Comparison of ENCODE assay signal across 24 cellular contexts in genomic region chr17:16135461-16135860, GRCh38.
DNase-seq lines count a peak whose midpoint lies in the region; ATAC-seq and TF ChIP-seq lines count a peak whose summit lies in the region.
"Had no signal": no experiment of that assay in that cellular context is flagged by ENCODE, and none has a peak within 500 bp of the region (broad histone marks: within the 10 kb centered on the region; RNA-seq: fewer than 3 reads in every experiment).

No MANE protein-coding gene starts in this region.

- no peak overlapping the region for H2AFZ ChIP-seq in fibroblast of lung (ENCODE audit: low read length)
- H2AFZ ChIP-seq: PC-9 had no signal

- no peaks in the 10 kb centered on the region for H3K27me3 Mint-ChIP-seq in activated T-helper 17 cell treated with anti-CD3 and anti-CD28 coated beads, Interleukin-2, amount 50 U/mL, for 72 hours
- H3K27me3 Mint-ChIP-seq: B cell had no signal

- H3K4me3 ChIP-seq in AG04450 (ENCODE audit: low read depth, low read length) = no peak overlapping the region
- no peak overlapping the region for H3K4me3 ChIP-seq in fibroblast of lung (replicated peaks in 1 of 4; ENCODE audit: control extremely low read depth in 1 of 4, insufficient read depth in 1 of 4, low read depth in 3 of 4, low read length in 4 of 4)
- H3K4me3 ChIP-seq in left ventricle myocardium inferior = no peak overlapping the region
- H3K4me3 ChIP-seq in lower lobe of right lung = no peak overlapping the region
- H3K4me3 ChIP-seq: MG63, PC-9, SJCRH30 had no signal

- no peaks in the 10 kb centered on the region for H3K27me3 ChIP-seq in AG04450 (ENCODE audit: control insufficient read depth, insufficient read depth, low read length)
- no peaks in the 10 kb centered on the region for H3K27me3 ChIP-seq in fibroblast of lung (ENCODE audit: control insufficient read depth, insufficient read depth, low read length)
- no peaks in the 10 kb centered on the region for H3K27me3 ChIP-seq in left ventricle myocardium inferior (ENCODE audit: low read depth)
- no peaks in the 10 kb centered on the region for H3K27me3 ChIP-seq in lower lobe of right lung (ENCODE audit: low read depth)
- H3K27me3 ChIP-seq: MG63, SJCRH30 had no signal

- H3K4me1 ChIP-seq in fibroblast of lung (ENCODE audit: control insufficient read depth, extremely low read depth, insufficient read depth, low read length) (no peaks in the 10 kb centered on the region), left ventricle myocardium inferior (no peaks in the 10 kb centered on the region), lower lobe of right lung (no peaks in the 10 kb centered on the region)
- H3K4me1 ChIP-seq: SJCRH30 had no signal

- peak overlapping the region; percentile 57 for H3K27ac ChIP-seq in AG04450 (ENCODE audit: low read depth, low read length)
- H3K27ac ChIP-seq in fibroblast of lung (ENCODE audit: insufficient read depth, low read length) = no peak overlapping the region
- no peak overlapping the region for H3K27ac ChIP-seq in left ventricle myocardium inferior (replicated peaks)
- no peak overlapping the region for H3K27ac ChIP-seq in lower lobe of right lung
- H3K27ac ChIP-seq: C4-2B, PC-9, SJCRH30 had no signal

- no peak overlapping the region for H3K9ac ChIP-seq in fibroblast of lung (ENCODE audit: insufficient read depth, low read length)

- H3K9me3 Mint-ChIP-seq in activated T-helper 17 cell treated with anti-CD3 and anti-CD28 coated beads, Interleukin-2, amount 50 U/mL, for 72 hours = no peaks in the 10 kb centered on the region
- H3K9me3 Mint-ChIP-seq: CD8-positive, alpha-beta memory T cell had no signal

- peak overlapping the region; percentile 69 for H3K27ac Mint-ChIP-seq in activated T-helper 17 cell treated with anti-CD3 and anti-CD28 coated beads, Interleukin-2, amount 50 U/mL, for 72 hours

- peaks cover 3% of the 10 kb centered on the region for H3K36me3 ChIP-seq in fibroblast of lung (ENCODE audit: control insufficient read depth, insufficient read depth, low read length)
- peaks cover 87% of the 10 kb centered on the region for H3K36me3 ChIP-seq in left ventricle myocardium inferior
- peaks cover 88% of the 10 kb centered on the region for H3K36me3 ChIP-seq in lower lobe of right lung
- H3K36me3 ChIP-seq: MG63 had no signal

- POLR2A ChIA-PET in AG04450 (lab: Yijun Ruan, JAX) = interaction anchor here (0.6 kb wide), 2 partner anchors 50 to 658 kb away, joined by 5 to 6 read pairs; no protein-coding TSS in a partner anchor

- H3K9me3 ChIP-seq in AG04450 (ENCODE audit: control insufficient read depth, insufficient read depth, low read length) (no peaks in the 10 kb centered on the region), fibroblast of lung (ENCODE audit: control insufficient read depth, insufficient read depth, low read depth, low read length) (no peaks in the 10 kb centered on the region), left ventricle myocardium inferior (replicated peaks) (no peaks in the 10 kb centered on the region), lower lobe of right lung (no peaks in the 10 kb centered on the region)
- H3K9me3 ChIP-seq: MG63, SJCRH30 had no signal

- H3K4me2 ChIP-seq in fibroblast of lung (ENCODE audit: extremely low read depth, insufficient read depth, low read length) = no peak overlapping the region
- H3K4me2 ChIP-seq: PC-9 had no signal

- no peaks in the 10 kb centered on the region for H3K79me2 ChIP-seq in fibroblast of lung (ENCODE audit: control insufficient read depth, insufficient read depth, low read length)

- DNase-seq in AG04450 (ENCODE audit: low read depth, low spot score) = no peak
- peak; percentile 28 for DNase-seq in ELR (ENCODE audit: low read depth)
- peak; percentile 17 to 25 for DNase-seq in fibroblast of lung (ENCODE audit: low read depth in 2 of 2)
- no peak for DNase-seq in left ventricle myocardium inferior
- DNase-seq in lower lobe of right lung = no peak
- DNase-seq: Calu3; CD8-positive, alpha-beta memory T cell; DMS79 treated with DMSO at 0.1 percent for 48 hours; H7; KG1; MG63; NCI-H2029; NCI-H446; NCI-H526; NCI-H82; NK-92 treated with Interleukin-12 subunit alpha and Interleukin-12 subunit beta, amount 100 ng/mL, for 24 hours; PC-9; SJCRH30 had no signal

- H3K36me3 Mint-ChIP-seq in activated T-helper 17 cell treated with anti-CD3 and anti-CD28 coated beads, Interleukin-2, amount 50 U/mL, for 72 hours (ENCODE audit: low read depth) = peaks cover 98% of the 10 kb centered on the region

- no peaks in the 10 kb centered on the region for H3K4me1 Mint-ChIP-seq in activated T-helper 17 cell treated with anti-CD3 and anti-CD28 coated beads, Interleukin-2, amount 50 U/mL, for 72 hours
- H3K4me1 Mint-ChIP-seq: B cell had no signal

- no peak for ATAC-seq in activated T-helper 17 cell treated with anti-CD3 and anti-CD28 coated beads, Interleukin-2, amount 50 U/mL, for 72 hours (replicated peaks)
- ATAC-seq in GM19395 (IDR thresholded peaks at IDR 0.05; ENCODE audit: unreplicated experiment) (no peak), lower lobe of right lung (no peak)
- ATAC-seq: Right ventricle myocardium inferior, SK-N-SH treated with all-trans-retinoic acid at 6 μM for 48 hours had no signal

- TF ChIP-seq CTCF in AG04450 (IDR thresholded peaks at IDR 0.05; ENCODE audit: low read depth, low read length) (no peak), fibroblast of lung (conservative IDR thresholded peaks at IDR 0.05 in 1 of 2, IDR thresholded peaks at IDR 0.05 in 1 of 2; ENCODE audit: low read depth in 1 of 2, low read length in 2 of 2) (no peak), left ventricle myocardium inferior (IDR thresholded peaks at IDR 0.05; ENCODE audit: borderline replicate concordance) (no peak), lower lobe of right lung (IDR thresholded peaks at IDR 0.05) (no peak)

- H4K20me1 ChIP-seq in fibroblast of lung (ENCODE audit: control insufficient read depth, extremely low read depth, insufficient read depth, low read length) = no peaks in the 10 kb centered on the region

- intact Hi-C loops in left ventricle myocardium inferior (cut with micrococcal nuclease) = no loop called here
- intact Hi-C loops in lower lobe of right lung (cut with DNase I) = no loop called here

- CTCF ChIA-PET in AG04450 (lab: Charles Lee) = interaction anchor here (0.6 to 0.7 kb wide), 2 partner anchors 9 to 70 kb away, joined by 3 to 4 read pairs; no protein-coding TSS in a partner anchor

- no peak overlapping the region for H3K4me3 Mint-ChIP-seq in activated T-helper 17 cell treated with anti-CD3 and anti-CD28 coated beads, Interleukin-2, amount 50 U/mL, for 72 hours
- H3K4me3 Mint-ChIP-seq: B cell; CD8-positive, alpha-beta memory T cell had no signal

Comparison
In these comparisons a context has a peak if more than half of its experiments do, and no peak if none do; other contexts are left out.
1. DNase-seq: peak in ELR (single experiment) and fibroblast of lung (2 of 2); none in AG04450 (single experiment), left ventricle myocardium inferior (single experiment) and lower lobe of right lung (single experiment).